Comparison of ENCODE assay signal across 9 cellular contexts in the genomic region with DNA sequence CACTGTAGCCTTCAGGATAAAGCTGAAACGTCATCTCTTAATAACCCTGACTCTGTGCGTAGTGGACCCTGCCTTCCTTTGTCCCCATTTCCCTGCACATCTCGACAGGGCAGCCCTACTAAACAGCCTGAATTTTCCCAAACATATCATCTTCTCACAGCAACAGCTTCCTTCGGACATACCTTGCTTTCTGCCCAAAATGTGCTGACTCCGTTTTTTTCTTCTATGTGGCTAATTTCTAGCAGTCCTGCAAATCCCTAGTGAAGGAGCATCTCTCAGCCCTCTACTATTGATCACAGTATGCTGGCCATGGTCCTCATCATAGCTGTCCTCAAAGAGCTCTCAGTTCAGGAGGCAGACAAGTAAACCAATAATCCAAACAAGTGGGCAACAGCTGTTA.
"Had no signal": no experiment of that assay in that cellular context is flagged by ENCODE, and none has a peak within 500 bp of the region (broad histone marks: within the 10 kb centered on the region; RNA-seq: fewer than 3 reads in every experiment).

No MANE protein-coding gene starts in this region.

- H3K9ac ChIP-seq: KMS-11 had no signal

- H3K27ac Mint-ChIP-seq: HFFc6 had no signal

- H3K4me1 ChIP-seq: HAP-1 had no signal

- H3K4me3 Mint-ChIP-seq: HFFc6 had no signal

- H3K27ac ChIP-seq: HL-60, KMS-11 had no signal

- H3K9me3 Mint-ChIP-seq: HFFc6 had no signal

- H3K4me2 ChIP-seq: KMS-11 had no signal

- ATAC-seq: HCT116 had no signal

- H3K36me3 ChIP-seq: HAP-1 had no signal

- H3K9me3 ChIP-seq: HAP-1 had no signal

- H3K4me3 ChIP-seq: HAP-1 had no signal

- DNase-seq: GOT3, H7, HFFc6, Karpas-422, KBM-7 had no signal
